17 cellular contexts compared by ENCODE assay signal in genomic region chr3:52023101-52023770, GRCh38. TPM values are rescaled to one million over a fixed set of nuclear protein-coding genes. Genes with fewer than 3 reads are reported as not detected.
DNase-seq lines count a peak whose midpoint lies in the region; ATAC-seq, FAIRE-seq and TF ChIP-seq lines count a peak whose summit lies in the region.
"Had no signal": no experiment of that assay in that cellular context is flagged by ENCODE, and none has a peak within 500 bp of the region (broad histone marks: within the 10 kb centered on the region; RNA-seq: fewer than 3 reads in every experiment).

No MANE protein-coding gene starts in this region.

- POLR2A ChIA-PET in OCI-LY7 (lab: Charles Lee) = interaction anchor here (0.6 to 1.3 kb wide), 3 partner anchors 12 to 95 kb away, joined by 3 to 10 read pairs (median 6); partner anchors contain the start of gene DUSP7

- no peak for TF ChIP-seq CTCF in OCI-LY7 (conservative IDR thresholded peaks at IDR 0.05; ENCODE audit: low read length)

- no peak for DNase-seq in GM18507 (ENCODE audit: extremely low spot score, insufficient read length, low read depth)
- no peak for DNase-seq in OCI-LY7 (ENCODE audit: low spot score)
- DNase-seq in right cardiac atrium = peak in 1 of 3 donors; percentile 32
- no peak for DNase-seq in NCI-H226
- DNase-seq: activated CD4-positive, alpha-beta T cell treated with anti-CD3 and anti-CD28 coated beads for 48 hours; activated naive CD4-positive, alpha-beta T cell treated with Interleukin-2 at 50 U/mL for 16 hours; brain microvascular endothelial cell; effector memory CD4-positive, alpha-beta T cell; GF-D8; T-helper 9 cell had no signal

- no peak overlapping the region for H3K4me3 ChIP-seq in OCI-LY7 (ENCODE audit: low read depth, low read length, poor library complexity, severe bottlenecking)
- peak overlapping the region; percentile 21 for H3K4me3 ChIP-seq in right cardiac atrium (ENCODE audit: low read length)
- H3K4me3 ChIP-seq: SJSA1 had no signal

- ATAC-seq in right cardiac atrium (no peak), HG02610 (IDR thresholded peaks at IDR 0.05; ENCODE audit: unreplicated experiment) (no peak), GM19452 (IDR thresholded peaks at IDR 0.05; ENCODE audit: unreplicated experiment) (no peak)
- ATAC-seq in stimulated activated memory B cell treated with anti-CD40 and anti-IgM and Interleukin-4, amounts not matched to agents 10 μg/mL and 1 μg/mL and 100 μg/mL, for 72 hours = no peak

- H3K27me3 Mint-ChIP-seq in stimulated activated memory B cell treated with anti-CD40 and anti-IgM and Interleukin-4, amounts not matched to agents 10 μg/mL and 1 μg/mL and 100 μg/mL, for 72 hours = peaks cover 17% of the 10 kb centered on the region
- H3K27me3 Mint-ChIP-seq: memory B cell; stimulated activated naive CD8-positive, alpha-beta T cell treated with anti-CD3 and anti-CD28 coated beads, Interleukin-15, Interleukin-2, amounts not matched to agents 100 ng/mL and 50 ng/mL, for 24 hours had no signal

- H3K4me3 Mint-ChIP-seq in stimulated activated memory B cell treated with anti-CD40 and anti-IgM and Interleukin-4, amounts not matched to agents 10 μg/mL and 1 μg/mL and 100 μg/mL, for 72 hours = no peak overlapping the region
- H3K4me3 Mint-ChIP-seq: stimulated activated naive CD8-positive, alpha-beta T cell treated with anti-CD3 and anti-CD28 coated beads, Interleukin-15, Interleukin-2, amounts not matched to agents 100 ng/mL and 50 ng/mL, for 24 hours had no signal

- H3K4me1 Mint-ChIP-seq in stimulated activated memory B cell treated with anti-CD40 and anti-IgM and Interleukin-4, amounts not matched to agents 10 μg/mL and 1 μg/mL and 100 μg/mL, for 72 hours = peaks cover 36% of the 10 kb centered on the region

- peaks cover 9% of the 10 kb centered on the region for H3K4me1 ChIP-seq in OCI-LY7 (ENCODE audit: insufficient read depth, low read length, poor library complexity, severe bottlenecking)
- peaks cover 59% of the 10 kb centered on the region for H3K4me1 ChIP-seq in right cardiac atrium (ENCODE audit: control insufficient read depth, insufficient read depth, low read length)
- H3K4me1 ChIP-seq: SJSA1 had no signal

- H3K27ac ChIP-seq in OCI-LY7 (ENCODE audit: low read depth, low read length, poor library complexity, severe bottlenecking) = no peak overlapping the region
- H3K27ac ChIP-seq in right cardiac atrium (ENCODE audit: low read length) = peak overlapping the region; percentile 98
- H3K27ac ChIP-seq: brain microvascular endothelial cell, neutrophil, SJSA1 had no signal

- H3K36me3 ChIP-seq in OCI-LY7 (ENCODE audit: insufficient read depth, low read length) = no peaks in the 10 kb centered on the region
- H3K36me3 ChIP-seq: brain microvascular endothelial cell, neutrophil, SJSA1 had no signal

- H3K9me3 ChIP-seq in OCI-LY7 (ENCODE audit: low read length) (no peaks in the 10 kb centered on the region), right cardiac atrium (ENCODE audit: control insufficient read depth, low read length) (no peaks in the 10 kb centered on the region)
- H3K9me3 ChIP-seq: neutrophil, SJSA1 had no signal

- H3K27ac Mint-ChIP-seq in stimulated activated memory B cell treated with anti-CD40 and anti-IgM and Interleukin-4, amounts not matched to agents 10 μg/mL and 1 μg/mL and 100 μg/mL, for 72 hours = peak overlapping the region; percentile 31
- H3K27ac Mint-ChIP-seq: memory B cell; stimulated activated naive CD8-positive, alpha-beta T cell treated with anti-CD3 and anti-CD28 coated beads, Interleukin-15, Interleukin-2, amounts not matched to agents 100 ng/mL and 50 ng/mL, for 24 hours had no signal

- 0 out of 2 replicates have a peak overlapping the region, but pooled peaks have one; percentile 12 for H2AFZ ChIP-seq in OCI-LY7 (ENCODE audit: low read length)

- H3K4me2 ChIP-seq in OCI-LY7 (ENCODE audit: low read length) = peak overlapping the region; percentile 37; the same call in 1 of the 2 replicates

- BruUV-seq in OCI-LY7 (replicated peaks; lab: Mats Ljungman, UMichigan) = no TSS peak

- H3K9me3 Mint-ChIP-seq in stimulated activated memory B cell treated with anti-CD40 and anti-IgM and Interleukin-4, amounts not matched to agents 10 μg/mL and 1 μg/mL and 100 μg/mL, for 72 hours = no peaks in the 10 kb centered on the region
- H3K9me3 Mint-ChIP-seq: memory B cell; stimulated activated naive CD8-positive, alpha-beta T cell treated with anti-CD3 and anti-CD28 coated beads, Interleukin-15, Interleukin-2, amounts not matched to agents 100 ng/mL and 50 ng/mL, for 24 hours had no signal

- no peaks in the 10 kb centered on the region for H3K9me2 ChIP-seq in OCI-LY7 (ENCODE audit: insufficient read depth, low read length)

- H3K36me3 Mint-ChIP-seq in stimulated activated memory B cell treated with anti-CD40 and anti-IgM and Interleukin-4, amounts not matched to agents 10 μg/mL and 1 μg/mL and 100 μg/mL, for 72 hours = no peaks in the 10 kb centered on the region
- H3K36me3 Mint-ChIP-seq: memory B cell had no signal

- no peaks in the 10 kb centered on the region for H4K20me1 ChIP-seq in OCI-LY7 (ENCODE audit: insufficient read depth, low read length)

- peak; percentile 15 for FAIRE-seq in GM18507 (lab: Jason Lieb, UNC)

- WGBS in right cardiac atrium = 81% methylated on average over 3 of the region's 3 CpGs

- CTCF ChIA-PET in OCI-LY7 (lab: Charles Lee; ENCODE audit: unreplicated experiment) = no interaction called here

- intact Hi-C loops in OCI-LY7 (cut with micrococcal nuclease; ENCODE audit: unreplicated experiment) (no loop called here), right cardiac atrium (cut with DNase I) (no loop called here)

- H3K27me3 ChIP-seq in right cardiac atrium (ENCODE audit: control insufficient read depth, insufficient read depth) = no peaks in the 10 kb centered on the region
- H3K27me3 ChIP-seq: brain microvascular endothelial cell, neutrophil, SJSA1 had no signal

- no peaks in the 10 kb centered on the region for H3K79me2 ChIP-seq in OCI-LY7 (ENCODE audit: insufficient read depth, low read depth, low read length)

RNA-seq across cellular contexts. Expression of gene RPL29, which starts 27.5 kb away (rescaled TPM):
- total RNA-seq in OCI-LY7 (2014; rRNA removed; shearing (Covaris generic)) = 1,739 and 1,781 TPM in 2 replicates
- total RNA-seq in OCI-LY7 (2022) = 1,513 and 1,535 TPM in 2 replicates
- total RNA-seq in right cardiac atrium = 100 to 1,000 TPM; 548 to 675 (median 643) TPM
- 1,285 TPM for polyA plus RNA-seq in right cardiac atrium

RNA-seq across cellular contexts. Expression of gene DUSP7, which starts 33.1 kb away (rescaled TPM):
- total RNA-seq in OCI-LY7 (2014; rRNA removed; shearing (Covaris generic)) = 8.4 and 11.4 TPM in 2 replicates
- 13.5 and 14.4 TPM in 2 replicates for total RNA-seq in OCI-LY7 (2022)
- 10 to 100 TPM; 27.2 to 39.9 (median 36.2) TPM for total RNA-seq in right cardiac atrium
- 18.1 TPM for polyA plus RNA-seq in right cardiac atrium

RNA-seq across cellular contexts. Expression of gene ACY1, which starts 39.9 kb away (rescaled TPM):
- 0.54 and 3.3 TPM in 2 replicates for total RNA-seq in OCI-LY7 (2014; rRNA removed; shearing (Covaris generic))
- total RNA-seq in OCI-LY7 (2022) (4.0 and 5.6 TPM in 2 replicates), right cardiac atrium (10 to 100 TPM; 18.4 to 27.2 (median 20.6) TPM)
- 19.6 TPM for polyA plus RNA-seq in right cardiac atrium

RNA-seq across cellular contexts. Expression of gene ABHD14A, which starts 48.4 kb away (rescaled TPM):
- 3.7 and 7.5 TPM in 2 replicates for total RNA-seq in OCI-LY7 (2014; rRNA removed; shearing (Covaris generic))
- total RNA-seq in OCI-LY7 (2022) (8.9 and 10.5 TPM in 2 replicates), right cardiac atrium (10 to 100 TPM; 19.9 to 25.9 (median 23.2) TPM)
- polyA plus RNA-seq in right cardiac atrium = 43.3 TPM

RNA-seq across cellular contexts. Expression of gene ABHD14B, which starts 49.4 kb away (rescaled TPM):
- 11.3 and 16.1 TPM in 2 replicates for total RNA-seq in OCI-LY7 (2014; rRNA removed; shearing (Covaris generic))
- 40.1 and 41.4 TPM in 2 replicates for total RNA-seq in OCI-LY7 (2022)
- 10 to 100 TPM; 14.8 to 23.3 (median 18.5) TPM for total RNA-seq in right cardiac atrium
- 22.7 TPM for polyA plus RNA-seq in right cardiac atrium
